ENCODE assay signal across 24 cellular contexts in genomic region chr5:179601871-179602625, GRCh38. TPM values are rescaled to one million over a fixed set of nuclear protein-coding genes. Genes with fewer than 3 reads are reported as not detected.
DNase-seq lines count a peak whose midpoint lies in the region; ATAC-seq and TF ChIP-seq lines count a peak whose summit lies in the region.
"Had no signal": no experiment of that assay in that cellular context is flagged by ENCODE, and none has a peak within 500 bp of the region (broad histone marks: within the 10 kb centered on the region; RNA-seq: fewer than 3 reads in every experiment).

No MANE protein-coding gene starts in this region.

- intact Hi-C loops in posterior vena cava (cut with DNase I), result no loop called here
- intact Hi-C loops in testis (cut with DNase I; ENCODE audit: low total_unique reads), result no loop called here

- H3K9me3 Mint-ChIP-seq in WTC11 (no peaks in the 10 kb centered on the region), glutamatergic neuron (ENCODE audit: unreplicated experiment) (peaks cover 16% of the 10 kb centered on the region)
- H3K9me3 Mint-ChIP-seq: CD8-positive, alpha-beta T cell had no signal

- H3K4me3 Mint-ChIP-seq in WTC11 (no peak overlapping the region), glutamatergic neuron (ENCODE audit: unreplicated experiment) (no peak overlapping the region)
- H3K4me3 Mint-ChIP-seq: CD8-positive, alpha-beta T cell had no signal

- H3K27me3 Mint-ChIP-seq in WTC11 (ENCODE audit: low read depth) (no peaks in the 10 kb centered on the region), glutamatergic neuron (ENCODE audit: unreplicated experiment) (peaks cover 15% of the 10 kb centered on the region)

- DNase-seq in WTC11 (ENCODE audit: low spot score) (peak; percentile 10), glutamatergic neuron (no peak), posterior vena cava (ENCODE audit: low spot score) (peak; percentile 66), testis (peak; percentile 6), GOT3 (lab: John Stamatoyannopoulos, UW) (no peak), C1 segment of cervical spinal cord (lab: John Stamatoyannopoulos, UW) (no peak), cerebellum (ENCODE audit: low spot score) (no peak)
- DNase-seq: Caco-2; CD8-positive, alpha-beta T cell; DMS 273 treated with DMSO at 0.1 percent for 48 hours; DMS79; EL; GDM1; HCEC 1CT; NCI-H1092; NCI-H1417 treated with DMSO at 0.1 percent for 48 hours; NCI-H1694 treated with DMSO at 0.1 percent for 48 hours; NCI-H2081; NCI-H2227 treated with DMSO at 0.1 percent for 48 hours; NCI-H526 treated with DMSO at 0.1 percent for 48 hours; SIG-M5 had no signal

- H3K36me3 Mint-ChIP-seq in WTC11 (peaks cover 47% of the 10 kb centered on the region), glutamatergic neuron (ENCODE audit: unreplicated experiment) (peaks cover 8% of the 10 kb centered on the region)

- TF ChIP-seq CTCF in WTC11 (IDR thresholded peaks at IDR 0.05), result no peak
- TF ChIP-seq CTCF in glutamatergic neuron (IDR thresholded peaks at IDR 0.05; ENCODE audit: partially characterized antibody, unreplicated experiment), result no peak
- TF ChIP-seq CTCF in testis (IDR thresholded peaks at IDR 0.05), result no peak

- no peak overlapping the region for H3K4me3 ChIP-seq in testis
- H3K4me3 ChIP-seq: A549, SK-N-MC had no signal

- CTCF ChIA-PET in WTC11 (lab: Charles Lee), result interaction anchor here (1.0 kb wide), 1 partner anchor 67 kb away, joined by 5 read pairs; no protein-coding TSS in a partner anchor

- POLR2A ChIA-PET in WTC11 (lab: Charles Lee), result no interaction called here

- no peaks in the 10 kb centered on the region for H3K4me1 Mint-ChIP-seq in WTC11
- H3K4me1 Mint-ChIP-seq in glutamatergic neuron (ENCODE audit: low read depth, unreplicated experiment), result peaks cover 25% of the 10 kb centered on the region

- WGBS in testis, 2 donors, result 91 to 93% methylated on average over 10 to 18 of the region's 18 CpGs

- no peak overlapping the region; the same call in 1 of the 2 replicates for H3K27ac Mint-ChIP-seq in WTC11
- peak overlapping the region; percentile 33 for H3K27ac Mint-ChIP-seq in glutamatergic neuron (ENCODE audit: unreplicated experiment)
- H3K27ac Mint-ChIP-seq: CD8-positive, alpha-beta T cell had no signal

- H3K9me3 ChIP-seq in testis, result no peaks in the 10 kb centered on the region
- H3K9me3 ChIP-seq: A549, Caco-2 had no signal

- TF ChIP-seq POLR2A in testis (IDR thresholded peaks at IDR 0.05), result no peak

- no peaks in the 10 kb centered on the region for H3K36me3 ChIP-seq in testis (ENCODE audit: low read depth, missing control alignments)

- H3K4me1 ChIP-seq in testis, result no peaks in the 10 kb centered on the region
- H3K4me1 ChIP-seq: A549, Caco-2 had no signal

- ATAC-seq in WTC11, result no peak
- ATAC-seq: A549; CD8-positive, alpha-beta T cell had no signal

- no peak overlapping the region for H3K27ac ChIP-seq in testis
- H3K27ac ChIP-seq: A549, C4-2B, SK-N-MC had no signal

- no peaks in the 10 kb centered on the region for H3K27me3 ChIP-seq in testis

TF ChIP-seq in WTC11, 78 proteins besides CTCF, POLR2A, EP300 and RAD21 (continues in another document):
- TF ChIP-seq AR (CRISPR knock-in tag; IDR thresholded peaks at IDR 0.05), result no peak
- TF ChIP-seq, protein P1, sequence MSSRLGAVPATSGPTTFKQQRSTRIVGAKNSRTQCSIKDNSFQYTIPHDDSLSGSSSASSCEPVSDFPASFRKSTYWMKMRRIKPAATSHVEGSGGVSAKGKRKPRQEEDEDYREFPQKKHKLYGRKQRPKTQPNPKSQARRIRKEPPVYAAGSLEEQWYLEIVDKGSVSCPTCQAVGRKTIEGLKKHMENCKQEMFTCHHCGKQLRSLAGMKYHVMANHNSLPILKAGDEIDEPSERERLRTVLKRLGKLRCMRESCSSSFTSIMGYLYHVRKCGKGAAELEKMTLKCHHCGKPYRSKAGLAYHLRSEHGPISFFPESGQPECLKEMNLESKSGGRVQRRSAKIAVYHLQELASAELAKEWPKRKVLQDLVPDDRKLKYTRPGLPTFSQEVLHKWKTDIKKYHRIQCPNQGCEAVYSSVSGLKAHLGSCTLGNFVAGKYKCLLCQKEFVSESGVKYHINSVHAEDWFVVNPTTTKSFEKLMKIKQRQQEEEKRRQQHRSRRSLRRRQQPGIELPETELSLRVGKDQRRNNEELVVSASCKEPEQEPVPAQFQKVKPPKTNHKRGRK (CRISPR knock-in tag; IDR thresholded peaks at IDR 0.05; ENCODE audit: borderline replicate concordance), result no peak
- no peak for TF ChIP-seq ARID4B (CRISPR knock-in tag; IDR thresholded peaks at IDR 0.05; ENCODE audit: borderline replicate concordance)
- no peak for TF ChIP-seq MLX (CRISPR knock-in tag; IDR thresholded peaks at IDR 0.05)
- TF ChIP-seq E2F4 (CRISPR knock-in tag; IDR thresholded peaks at IDR 0.05; ENCODE audit: borderline replicate concordance, low read depth), result no peak
- no peak for TF ChIP-seq ZNF121 (CRISPR knock-in tag; IDR thresholded peaks at IDR 0.05)

RNA-seq across cellular contexts. Expression of gene HNRNPH1, which starts 21.4 kb away (rescaled TPM):
- total RNA-seq in WTC11 (2021), result 671 to 865 TPM (median 709 TPM) in 3 replicates
- 1,021 TPM for total RNA-seq in glutamatergic neuron (ENCODE audit: unreplicated experiment)
- total RNA-seq in posterior vena cava, result 100 to 1,000 TPM; 345 to 404 TPM
- total RNA-seq in testis, result 100 to 1,000 TPM; 626 to 636 TPM
- 395 TPM for polyA plus RNA-seq in testis (ENCODE audit: insufficient read depth, low read depth, low replicate concordance)
- total RNA-seq in cerebellum, result 980 TPM

RNA-seq across cellular contexts. Expression of gene RUFY1, which starts 51.7 kb away (rescaled TPM):
- total RNA-seq in WTC11 (2021) (32.3 to 34.0 TPM (median 32.7 TPM) in 3 replicates), glutamatergic neuron (ENCODE audit: unreplicated experiment) (30.4 TPM), posterior vena cava (10 to 100 TPM; 34.8 to 36.6 TPM), testis (10 to 100 TPM; 47.0 to 51.2 TPM), cerebellum (34.5 TPM)
- 28.6 TPM for polyA plus RNA-seq in testis (ENCODE audit: insufficient read depth, low read depth, low replicate concordance)

Comparison
In these comparisons a context has a peak if more than half of its experiments do, and no peak if none do; other contexts are left out.
1. DNase-seq: peak in WTC11 (single experiment), posterior vena cava (single experiment) and testis (single experiment); none in glutamatergic neuron (single experiment), GOT3 (single experiment), C1 segment of cervical spinal cord (0 of 14) and cerebellum (single experiment).